5 cellular contexts compared by ENCODE assay signal in the genomic region with DNA sequence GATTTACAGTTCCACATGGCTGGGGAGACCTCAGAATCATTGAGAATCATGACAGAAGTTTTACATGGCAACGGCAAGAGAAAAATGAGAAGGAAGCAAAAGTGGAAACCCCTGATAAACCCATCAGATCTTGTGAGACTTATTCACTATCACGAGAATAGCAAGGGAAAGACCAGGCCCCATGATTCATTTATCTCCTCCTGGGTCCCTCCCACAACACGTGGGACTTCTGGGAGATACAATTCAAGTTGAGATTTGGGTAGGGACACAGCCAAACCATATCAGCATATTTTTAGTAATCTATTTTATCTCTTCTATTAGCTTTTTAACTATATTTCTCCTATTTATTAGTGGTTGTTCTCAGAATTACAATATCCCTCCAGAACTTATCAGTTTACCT. TPM values are rescaled to one million over a fixed set of nuclear protein-coding genes. Genes with fewer than 3 reads are reported as not detected.
DNase-seq lines count a peak whose midpoint lies in the region; ATAC-seq, FAIRE-seq and TF ChIP-seq lines count a peak whose summit lies in the region.
"Not testable (repeated sequence)": the region's sequence is repeated elsewhere in the genome, so short reads cannot be mapped to it uniquely, and the experiment has no call there.

No MANE protein-coding gene starts in this region.

- H3K27me3 ChIP-seq in K562 (ENCODE audit: control insufficient read depth in 2 of 2, insufficient read depth in 2 of 2, low read length in 2 of 2) = not testable (repeated sequence)

- not testable (repeated sequence) for H3K9me3 Mint-ChIP-seq in central memory CD8-positive, alpha-beta T cell; memory B cell; nephron progenitor cell

- CTCF ChIA-PET in K562 (lab: Yijun Ruan, JAX; ENCODE audit: low intra/inter-chr PET ratio) = interaction anchor here (0.7 kb wide), 1 partner anchor 388 kb away, joined by 3 read pairs; no protein-coding TSS in a partner anchor

- not testable (repeated sequence) for H3K36me3 Mint-ChIP-seq in T-helper 17 cell (ENCODE audit: low read depth); central memory CD8-positive, alpha-beta T cell (ENCODE audit: insufficient read depth)
- H3K36me3 Mint-ChIP-seq in memory B cell = peaks cover 18% of the 10 kb centered on the region
- peaks cover 10% of the 10 kb centered on the region for H3K36me3 Mint-ChIP-seq in nephron progenitor cell (ENCODE audit: low read depth)

- H3K27ac Mint-ChIP-seq in T-helper 17 cell (peak overlapping the region; percentile 16), memory B cell (peak overlapping the region; percentile 24), nephron progenitor cell (peak overlapping the region; percentile 75)
- H3K27ac Mint-ChIP-seq in central memory CD8-positive, alpha-beta T cell (ENCODE audit: low read depth) = peak overlapping the region; percentile 66

- POLR2A ChIA-PET in K562 (lab: Yijun Ruan, JAX) = not testable (repeated sequence)

- H3K4me1 ChIP-seq in K562 (replicated peaks in 1 of 2; ENCODE audit: control insufficient read depth in 2 of 2, insufficient read depth in 2 of 2, low read length in 2 of 2) = not testable (repeated sequence)

- DNase-seq in T-helper 17 cell; K562 (ENCODE audit: extremely low read depth in 1 of 4, low spot score in 3 of 4); central memory CD8-positive, alpha-beta T cell (ENCODE audit: low spot score in 2 of 2); memory B cell (ENCODE audit: low spot score in 2 of 2); nephron progenitor cell: not testable (repeated sequence)

- intact Hi-C loops in K562 (cut with micrococcal nuclease) = not testable (repeated sequence)

- not testable (repeated sequence) for H3K9me3 ChIP-seq in T-helper 17 cell (ENCODE audit: control insufficient read depth, low read length, poor library complexity, severe bottlenecking); K562 (replicated peaks; ENCODE audit: control insufficient read depth, insufficient read depth, low read depth, low read length)

- H3K27ac ChIP-seq in K562 (ENCODE audit: extremely low read depth, low read depth, low read length) = not testable (repeated sequence)

- H3K36me3 ChIP-seq in K562 (ENCODE audit: control insufficient read depth, insufficient read depth, low read length) = peaks cover 20% of the 10 kb centered on the region; the same call in 2 of the 3 replicates

- not testable (repeated sequence) for H3K4me2 ChIP-seq in K562 (ENCODE audit: insufficient read depth, low read length)

- not testable (repeated sequence) for FAIRE-seq in K562 (lab: Jason Lieb, UNC)

- in situ Hi-C loops in K562 (cut with MboI) = not testable (repeated sequence)

- H4K20me1 ChIP-seq in K562 (replicated peaks; ENCODE audit: control insufficient read depth, insufficient read depth, low read length) = not testable (repeated sequence)

- WGBS in K562 (ENCODE audit: insufficient coverage, low coverage, missing lambda C conversion rate) = 65% methylated on average over 3 of the region's 3 CpGs

- peaks cover 35% of the 10 kb centered on the region for H3K4me1 Mint-ChIP-seq in T-helper 17 cell
- H3K4me1 Mint-ChIP-seq in central memory CD8-positive, alpha-beta T cell = peaks cover 32% of the 10 kb centered on the region
- H3K4me1 Mint-ChIP-seq in memory B cell = peaks cover 30% of the 10 kb centered on the region
- not testable (repeated sequence) for H3K4me1 Mint-ChIP-seq in nephron progenitor cell

- H3K27me3 Mint-ChIP-seq in T-helper 17 cell; central memory CD8-positive, alpha-beta T cell; memory B cell; nephron progenitor cell (ENCODE audit: low read depth, poor library complexity): not testable (repeated sequence)

- peaks cover 94% of the 10 kb centered on the region for H3K79me2 ChIP-seq in K562 (ENCODE audit: control insufficient read depth, insufficient read depth, low read length)

- not testable (repeated sequence) for H2AFZ ChIP-seq in K562 (ENCODE audit: low read depth, low read length)

- H3K4me3 ChIP-seq in K562 = not testable (repeated sequence)

- H3K4me3 Mint-ChIP-seq in T-helper 17 cell; central memory CD8-positive, alpha-beta T cell; memory B cell; nephron progenitor cell: not testable (repeated sequence)

- TF ChIP-seq EP300 in K562 (IDR thresholded peaks at IDR 0.05; ENCODE audit: low read length) = not testable (repeated sequence)

- not testable (repeated sequence) for H3K9ac ChIP-seq in K562 (ENCODE audit: insufficient read depth in 1 of 2, low read depth in 2 of 2, low read length in 2 of 2)

- not testable (repeated sequence) for TF ChIP-seq RAD21 in K562 (CRISPR knock-in tag; conservative IDR thresholded peaks at IDR 0.05 in 1 of 2, IDR thresholded peaks at IDR 0.05 in 1 of 2)

- not testable (repeated sequence) for ATAC-seq in T-helper 17 cell; K562; central memory CD8-positive, alpha-beta T cell (replicated peaks; ENCODE audit: extremely low read depth, poor library complexity, severe bottlenecking); memory B cell (ENCODE audit: low read depth)

- H3K9me1 ChIP-seq in K562 (ENCODE audit: control insufficient read depth, insufficient read depth, low read length) = not testable (repeated sequence)

- not testable (repeated sequence) for BruUV-seq in K562 (replicated peaks; lab: Mats Ljungman, UMichigan)

- not testable (repeated sequence) for TF ChIP-seq CTCF in K562 (IDR thresholded peaks at IDR 0.05 in 2 of 3, conservative IDR thresholded peaks at IDR 0.05 in 1 of 3; ENCODE audit: insufficient read depth in 2 of 3, low read depth in 1 of 3, low read length in 3 of 3); nephron progenitor cell (IDR thresholded peaks at IDR 0.05)

- TF ChIP-seq POLR2A in K562 (conservative IDR thresholded peaks at IDR 0.05) = not testable (repeated sequence)

RNA-seq across cellular contexts. Expression of gene FAF1, which starts 26.3 kb away (rescaled TPM):
- total RNA-seq in T-helper 17 cell (10 to 100 TPM; 45.8 to 50.1 TPM), K562 (2014; rRNA removed) (76.3 and 76.7 TPM in 2 replicates), K562 (2014; rRNA removed; fragmentation: Illumina TruSeq; extraction: Trizol) (225 and 267 TPM in 2 replicates), K562 (2015; rRNA removed; fragmentation: Illumina TruSeq; extraction: Trizol) (163 and 176 TPM in 2 replicates), K562 (2021) (186 and 190 TPM in 2 replicates)
- 281 and 434 TPM in 2 replicates for total RNA-seq in K562 (2011; cell fraction: chromatin; rRNA removed; ENCODE audit: low replicate concordance)
- total RNA-seq in K562 (2011; cell fraction: nucleolus; rRNA removed) = 44.0 and 67.8 TPM in 2 replicates
- total RNA-seq in K562 (2011; cell fraction: nucleoplasm; rRNA removed) = 165 and 180 TPM in 2 replicates
- polyA plus RNA-seq in K562 (2011; rRNA removed) (88.2 and 118 TPM in 2 replicates), K562 (2014; fragmentation: Illumina TruSeq; extraction: Trizol) (186 and 212 TPM in 2 replicates), K562 (2014; fragmentation: Nextera tagmentation; extraction: Ambion mirVana) (10 to 100 TPM; 48.7 to 60.9 TPM), K562 (2014; rRNA removed) (78.9 and 92.7 TPM in 2 replicates)
- polyA plus RNA-seq in K562 (2011; cell fraction: cytosol; rRNA removed) = 12.0 and 44.0 TPM in 2 replicates
- 30.1 and 41.4 TPM in 2 replicates for polyA plus RNA-seq in K562 (2011; cell fraction: nucleus; rRNA removed)
- 144 and 167 TPM in 2 replicates for polyA plus RNA-seq in K562 (2012)
- 295 and 351 TPM in 2 replicates for polyA minus RNA-seq in K562 (2011; rRNA and poly(A)+ RNA removed)
- 85.8 and 99.9 TPM in 2 replicates for polyA minus RNA-seq in K562 (2011; cell fraction: cytosol; rRNA and poly(A)+ RNA removed)
- polyA minus RNA-seq in K562 (2011; cell fraction: nucleus; rRNA and poly(A)+ RNA removed) = 46.4 and 174 TPM in 2 replicates

RNA-seq across cellular contexts. Expression of gene CDKN2C, which starts 36.3 kb away (rescaled TPM):
- total RNA-seq in T-helper 17 cell = 1 to 10 TPM; 7.7 to 8.2 TPM
- 15.8 and 16.4 TPM in 2 replicates for total RNA-seq in K562 (2011; cell fraction: chromatin; rRNA removed; ENCODE audit: low replicate concordance)
- 19.7 and 20.7 TPM in 2 replicates for total RNA-seq in K562 (2011; cell fraction: nucleolus; rRNA removed)
- 19.7 and 23.7 TPM in 2 replicates for total RNA-seq in K562 (2011; cell fraction: nucleoplasm; rRNA removed)
- total RNA-seq in K562 (2014; rRNA removed) = 74.3 and 82.0 TPM in 2 replicates
- 38.2 and 41.3 TPM in 2 replicates for total RNA-seq in K562 (2014; rRNA removed; fragmentation: Illumina TruSeq; extraction: Trizol)
- total RNA-seq in K562 (2015; rRNA removed; fragmentation: Illumina TruSeq; extraction: Trizol) = 64.5 and 67.1 TPM in 2 replicates
- 56.7 and 62.2 TPM in 2 replicates for total RNA-seq in K562 (2021)
- 27.0 and 28.5 TPM in 2 replicates for polyA plus RNA-seq in K562 (2011; rRNA removed)
- 30.9 and 35.2 TPM in 2 replicates for polyA plus RNA-seq in K562 (2011; cell fraction: cytosol; rRNA removed)
- 17.3 and 17.5 TPM in 2 replicates for polyA plus RNA-seq in K562 (2011; cell fraction: nucleus; rRNA removed)
- polyA plus RNA-seq in K562 (2012) = 67.6 and 71.5 TPM in 2 replicates
- polyA plus RNA-seq in K562 (2014; fragmentation: Illumina TruSeq; extraction: Trizol) = 40.5 and 45.9 TPM in 2 replicates
- 10 to 100 TPM; 11.9 to 18.2 TPM for polyA plus RNA-seq in K562 (2014; fragmentation: Nextera tagmentation; extraction: Ambion mirVana)
- polyA plus RNA-seq in K562 (2014; rRNA removed) = 56.3 and 56.4 TPM in 2 replicates
- polyA minus RNA-seq in K562 (2011; rRNA and poly(A)+ RNA removed) = 25.9 and 29.4 TPM in 2 replicates
- polyA minus RNA-seq in K562 (2011; cell fraction: cytosol; rRNA and poly(A)+ RNA removed) = 17.3 and 18.8 TPM in 2 replicates
- 17.5 and 42.1 TPM in 2 replicates for polyA minus RNA-seq in K562 (2011; cell fraction: nucleus; rRNA and poly(A)+ RNA removed)

Comparison
In these comparisons a context has a peak if more than half of its experiments do, and no peak if none do; other contexts are left out.
1. H3K27ac Mint-ChIP-seq: peak in every context shown above with its lines; median percentile 75 in nephron progenitor cell; 66 in central memory CD8-positive, alpha-beta T cell; 24 in memory B cell; 16 in T-helper 17 cell.